In genomic region chr19:11242864-11243797, GRCh38 we compare ENCODE assay signal across 1 cellular context.
TF ChIP-seq lines count a peak whose summit lies in the region.

No MANE protein-coding gene starts in this region.

TF ChIP-seq in HepG2, 621 proteins besides CTCF, POLR2A, EP300 and RAD21 (continues in another document):
- peak; percentile 48 for TF ChIP-seq SALL1 (CRISPR knock-in tag; IDR thresholded peaks at IDR 0.05)
- TF ChIP-seq, protein P1, sequence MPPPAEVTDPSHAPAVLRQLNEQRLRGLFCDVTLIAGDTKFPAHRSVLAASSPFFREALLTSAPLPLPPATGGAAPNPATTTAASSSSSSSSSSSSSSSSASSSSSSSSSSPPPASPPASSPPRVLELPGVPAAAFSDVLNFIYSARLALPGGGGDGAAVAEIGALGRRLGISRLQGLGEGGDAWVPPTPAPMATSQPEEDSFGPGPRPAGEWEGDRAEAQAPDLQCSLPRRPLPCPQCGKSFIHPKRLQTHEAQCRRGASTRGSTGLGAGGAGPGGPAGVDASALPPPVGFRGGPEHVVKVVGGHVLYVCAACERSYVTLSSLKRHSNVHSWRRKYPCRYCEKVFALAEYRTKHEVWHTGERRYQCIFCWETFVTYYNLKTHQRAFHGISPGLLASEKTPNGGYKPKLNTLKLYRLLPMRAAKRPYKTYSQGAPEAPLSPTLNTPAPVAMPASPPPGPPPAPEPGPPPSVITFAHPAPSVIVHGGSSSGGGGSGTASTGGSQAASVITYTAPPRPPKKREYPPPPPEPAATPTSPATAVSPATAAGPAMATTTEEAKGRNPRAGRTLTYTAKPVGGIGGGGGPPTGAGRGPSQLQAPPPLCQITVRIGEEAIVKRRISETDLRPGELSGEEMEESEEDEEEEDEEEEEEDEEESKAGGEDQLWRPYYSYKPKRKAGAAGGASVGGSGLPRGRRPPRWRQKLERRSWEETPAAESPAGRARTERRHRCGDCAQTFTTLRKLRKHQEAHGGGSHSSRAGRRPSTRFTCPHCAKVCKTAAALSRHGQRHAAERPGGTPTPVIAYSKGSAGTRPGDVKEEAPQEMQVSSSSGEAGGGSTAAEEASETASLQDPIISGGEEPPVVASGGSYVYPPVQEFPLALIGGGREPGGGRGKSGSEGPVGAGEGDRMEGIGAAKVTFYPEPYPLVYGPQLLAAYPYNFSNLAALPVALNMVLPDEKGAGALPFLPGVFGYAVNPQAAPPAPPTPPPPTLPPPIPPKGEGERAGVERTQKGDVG (CRISPR knock-in tag; IDR thresholded peaks at IDR 0.05; ENCODE audit: borderline replicate concordance), result no peak
- peak; percentile 45 for TF ChIP-seq UBTF (CRISPR knock-in tag; IDR thresholded peaks at IDR 0.05)
- TF ChIP-seq ZNF564 (CRISPR knock-in tag; IDR thresholded peaks at IDR 0.05), result peak; percentile 98; the same call in 1 of the 2 replicates
- TF ChIP-seq KLF16 (CRISPR knock-in tag; IDR thresholded peaks at IDR 0.05), result peak in 1 of 2 experiments; percentile 51; a peak in 1 of 4 replicates
- TF ChIP-seq ESRRA (CRISPR knock-in tag; IDR thresholded peaks at IDR 0.05; ENCODE audit: low read depth), result no peak; the same call in 1 of the 2 replicates
- 0 out of 2 replicates have a peak, but pooled peaks have one; percentile 69 for TF ChIP-seq ZNF230 (CRISPR knock-in tag; IDR thresholded peaks at IDR 0.05)
- no peak for TF ChIP-seq TRAFD1 (CRISPR knock-in tag; IDR thresholded peaks at IDR 0.05; ENCODE audit: borderline replicate concordance)
- TF ChIP-seq ZNF616 (CRISPR knock-in tag; IDR thresholded peaks at IDR 0.05; ENCODE audit: low read depth), result peak; percentile 52
- no peak; the same call in 1 of the 2 replicates for TF ChIP-seq FOXO1 (CRISPR knock-in tag; IDR thresholded peaks at IDR 0.05)
- TF ChIP-seq HHEX (CRISPR knock-in tag; IDR thresholded peaks at IDR 0.05), result no peak
- 0 out of 2 replicates have a peak, but pooled peaks have one; percentile 55 for TF ChIP-seq ZNF619 (CRISPR knock-in tag; IDR thresholded peaks at IDR 0.05)
- TF ChIP-seq ZNF543 (CRISPR knock-in tag; IDR thresholded peaks at IDR 0.05), result no peak
- peak; percentile 54; the same call in 1 of the 2 replicates for TF ChIP-seq NRL (CRISPR knock-in tag; IDR thresholded peaks at IDR 0.05; ENCODE audit: borderline replicate concordance)
- no peak; the same call in 1 of the 2 replicates for TF ChIP-seq HMG20A (CRISPR knock-in tag; IDR thresholded peaks at IDR 0.05; ENCODE audit: borderline replicate concordance)
- peak; percentile 19; the same call in 1 of the 2 replicates for TF ChIP-seq NR2C2 (CRISPR knock-in tag; IDR thresholded peaks at IDR 0.05; ENCODE audit: borderline replicate concordance)
- TF ChIP-seq ZHX2 (IDR thresholded peaks at IDR 0.05; ENCODE audit: low read depth), result no peak
- no peak for TF ChIP-seq ZHX2 (CRISPR knock-in tag; IDR thresholded peaks at IDR 0.05; ENCODE audit: borderline replicate concordance)
- no peak for TF ChIP-seq SOX13 (IDR thresholded peaks at IDR 0.05)
- 0 out of 4 replicates have a peak, but pooled peaks of 1 of the 2 experiments have one; percentile 8 for TF ChIP-seq SOX13 (CRISPR knock-in tag; conservative IDR thresholded peaks at IDR 0.05 in 1 of 2, IDR thresholded peaks at IDR 0.05 in 1 of 2)
- no peak for TF ChIP-seq RFX1 (IDR thresholded peaks at IDR 0.05)
- TF ChIP-seq SATB2 (CRISPR knock-in tag; IDR thresholded peaks at IDR 0.05), result no peak
- TF ChIP-seq NFRKB (IDR thresholded peaks at IDR 0.05), result no peak
- TF ChIP-seq PAX8 (CRISPR knock-in tag; IDR thresholded peaks at IDR 0.05; ENCODE audit: borderline replicate concordance), result 0 out of 2 replicates have a peak, but pooled peaks have one; percentile 29
- no peak for TF ChIP-seq TSC22D2 (CRISPR knock-in tag; IDR thresholded peaks at IDR 0.05; ENCODE audit: borderline replicate concordance)
- no peak for TF ChIP-seq SUZ12 (IDR thresholded peaks at IDR 0.05; ENCODE audit: low read depth, low read length)
- peak; percentile 26; the same call in 1 of the 2 replicates for TF ChIP-seq IKZF5 (CRISPR knock-in tag; IDR thresholded peaks at IDR 0.05)
- no peak; the same call in 1 of the 2 replicates for TF ChIP-seq ZSCAN31 (CRISPR knock-in tag; IDR thresholded peaks at IDR 0.05; ENCODE audit: low read depth)
- peak; percentile 58; the same call in 1 of the 2 replicates for TF ChIP-seq RXRA (CRISPR knock-in tag; IDR thresholded peaks at IDR 0.05)
- TF ChIP-seq TAF15 (IDR thresholded peaks at IDR 0.05; ENCODE audit: low read depth, low read length, poor library complexity, severe bottlenecking), result no peak
- no peak for TF ChIP-seq NR2F6 (IDR thresholded peaks at IDR 0.05)
- 0 out of 2 replicates have a peak, but pooled peaks have one; percentile 15 for TF ChIP-seq NR2F6 (CRISPR knock-in tag; IDR thresholded peaks at IDR 0.05)
- no peak for TF ChIP-seq ZFP36 (IDR thresholded peaks at IDR 0.05; ENCODE audit: borderline replicate concordance, low read depth, low read length, partially characterized antibody)
- TF ChIP-seq ZNF747 (CRISPR knock-in tag; IDR thresholded peaks at IDR 0.05; ENCODE audit: borderline replicate concordance), result peak; percentile 20; the same call in 1 of the 2 replicates
- no peak for TF ChIP-seq ZNF513 (CRISPR knock-in tag; conservative IDR thresholded peaks at IDR 0.05)
- 0 out of 2 replicates have a peak, but pooled peaks have one; percentile 47 for TF ChIP-seq ZNF430 (CRISPR knock-in tag; IDR thresholded peaks at IDR 0.05)
- peak; percentile 93 for TF ChIP-seq RBFOX2 (IDR thresholded peaks at IDR 0.05; ENCODE audit: low read depth, low read length)
- no peak for TF ChIP-seq ZNF572 (CRISPR knock-in tag; IDR thresholded peaks at IDR 0.05)
- no peak for TF ChIP-seq HDAC6 (IDR thresholded peaks at IDR 0.05; ENCODE audit: low read depth, low read length)
